ENCODE assay signal across 8 cellular contexts in the genomic region with DNA sequence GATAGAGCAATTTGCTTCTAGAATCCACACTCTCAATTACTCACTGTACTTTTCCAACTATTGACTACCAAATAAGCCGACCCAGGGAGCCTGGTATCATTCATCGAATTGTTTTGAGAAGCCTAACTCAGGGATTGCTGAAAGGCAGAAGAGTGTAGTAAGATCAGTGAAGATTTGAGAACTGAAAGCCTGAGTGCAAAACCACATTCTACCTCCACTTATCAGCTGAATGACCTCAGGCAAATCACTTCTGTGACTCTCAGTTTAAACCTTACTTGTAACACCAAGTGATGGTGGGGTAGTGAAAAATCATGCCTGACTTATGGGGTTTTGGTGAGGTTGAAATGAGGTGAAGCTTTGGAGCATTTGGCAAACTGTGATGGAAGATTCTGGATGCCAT.
DNase-seq lines count a peak whose midpoint lies in the region; ATAC-seq and TF ChIP-seq lines count a peak whose summit lies in the region.

No MANE protein-coding gene starts in this region.

- ATAC-seq in GM19328 (IDR thresholded peaks at IDR 0.05; ENCODE audit: unreplicated experiment) (peak; percentile 83), HG03103 (IDR thresholded peaks at IDR 0.05; ENCODE audit: low read depth, unreplicated experiment) (peak; percentile 88)

- no peak overlapping the region for H3K4me3 Mint-ChIP-seq in activated T-helper 2 cell treated with anti-CD3 and anti-CD28 coated beads, Interferon-gamma antibody, Interleukin-2, Interleukin-4, amounts not matched to agents 10 μg/mL and 5 μg/mL and 100 μg/mL, durations not matched to agents 14 hours and 24 hours and 36 hours (ENCODE audit: low read depth)

- H3K27ac Mint-ChIP-seq in activated T-helper 2 cell treated with anti-CD3 and anti-CD28 coated beads, Interferon-gamma antibody, Interleukin-2, Interleukin-4, amounts not matched to agents 10 μg/mL and 5 μg/mL and 100 μg/mL, durations not matched to agents 14 hours and 24 hours and 36 hours, result peak overlapping the region; percentile 25

- TF ChIP-seq CTCF in C4-2B (conservative IDR thresholded peaks at IDR 0.05), result no peak

- H3K27ac ChIP-seq in C4-2B, result peak overlapping the region; percentile 86; the same call in 1 of the 2 replicates

- no peaks in the 10 kb centered on the region for H3K9me3 Mint-ChIP-seq in activated T-helper 2 cell treated with anti-CD3 and anti-CD28 coated beads, Interferon-gamma antibody, Interleukin-2, Interleukin-4, amounts not matched to agents 10 μg/mL and 5 μg/mL and 100 μg/mL, durations not matched to agents 14 hours and 24 hours and 36 hours

- no peak for DNase-seq in activated T-helper 2 cell treated with anti-CD3 and anti-CD28 coated beads, Interferon-gamma antibody, Interleukin-2, Interleukin-4, amounts not matched to agents 10 μg/mL and 5 μg/mL and 100 μg/mL, durations not matched to agents 14 hours and 24 hours and 36 hours (ENCODE audit: low spot score)
- no peak for DNase-seq in NCI-H146 treated with DMSO at 0.1 percent for 48 hours (lab: John Stamatoyannopoulos, UW; ENCODE audit: unreplicated experiment)
- no peak for DNase-seq in kidney tubule cell (ENCODE audit: low spot score)
- no peak for DNase-seq in AG20443 (ENCODE audit: low spot score)
- DNase-seq in hippocampal formation (lab: John Stamatoyannopoulos, UW), result no peak

- H3K36me3 Mint-ChIP-seq in activated T-helper 2 cell treated with anti-CD3 and anti-CD28 coated beads, Interferon-gamma antibody, Interleukin-2, Interleukin-4, amounts not matched to agents 10 μg/mL and 5 μg/mL and 100 μg/mL, durations not matched to agents 14 hours and 24 hours and 36 hours (ENCODE audit: low read depth), result no peaks in the 10 kb centered on the region

- intact Hi-C loops in activated T-helper 2 cell treated with anti-CD3 and anti-CD28 coated beads, Interferon-gamma antibody, Interleukin-2, Interleukin-4, amounts not matched to agents 10 μg/mL and 5 μg/mL and 100 μg/mL, durations not matched to agents 14 hours and 24 hours and 36 hours (cut with micrococcal nuclease), result loop anchor here (1.0 to 10.0 kb wide), 4 partner anchors 58 to 184 kb away; a partner anchor contains a TSS

- no peaks in the 10 kb centered on the region for H3K27me3 Mint-ChIP-seq in activated T-helper 2 cell treated with anti-CD3 and anti-CD28 coated beads, Interferon-gamma antibody, Interleukin-2, Interleukin-4, amounts not matched to agents 10 μg/mL and 5 μg/mL and 100 μg/mL, durations not matched to agents 14 hours and 24 hours and 36 hours (ENCODE audit: low read depth)

- H3K4me1 Mint-ChIP-seq in activated T-helper 2 cell treated with anti-CD3 and anti-CD28 coated beads, Interferon-gamma antibody, Interleukin-2, Interleukin-4, amounts not matched to agents 10 μg/mL and 5 μg/mL and 100 μg/mL, durations not matched to agents 14 hours and 24 hours and 36 hours (ENCODE audit: low read depth), result peaks cover 48% of the 10 kb centered on the region
